Comparison of ENCODE assay signal across 17 cellular contexts in the genomic region with DNA sequence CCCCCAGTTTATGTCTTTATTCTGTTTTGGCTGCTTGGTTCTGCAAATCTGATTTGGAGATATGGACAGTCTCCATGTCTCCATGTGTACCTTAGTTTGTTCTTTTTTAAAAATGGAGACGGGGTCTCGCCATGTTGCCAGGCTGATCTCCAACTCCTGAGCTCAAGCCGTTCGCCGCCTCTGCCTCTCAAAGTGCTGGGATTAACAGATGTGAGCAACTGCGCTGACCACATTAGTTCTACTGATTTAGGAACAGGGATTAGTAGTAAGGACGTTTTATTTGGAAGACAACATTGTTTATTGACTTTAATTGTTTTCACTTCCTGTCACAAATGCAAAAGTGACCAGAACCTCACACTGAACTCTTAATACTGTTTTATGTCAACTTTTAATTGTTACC. TPM values are rescaled to one million over a fixed set of nuclear protein-coding genes. Genes with fewer than 3 reads are reported as not detected.
DNase-seq lines count a peak whose midpoint lies in the region; ATAC-seq and TF ChIP-seq lines count a peak whose summit lies in the region.
"Had no signal": no experiment of that assay in that cellular context is flagged by ENCODE, and none has a peak within 500 bp of the region (broad histone marks: within the 10 kb centered on the region; RNA-seq: fewer than 3 reads in every experiment).

No MANE protein-coding gene starts in this region.

- no peaks in the 10 kb centered on the region for H3K27me3 ChIP-seq in CD4-positive, alpha-beta T cell (ENCODE audit: control insufficient read depth, insufficient read depth, low read length)
- H3K27me3 ChIP-seq in GM23338 (ENCODE audit: insufficient read depth): no peaks in the 10 kb centered on the region

- peaks cover 100% of the 10 kb centered on the region for H3K79me2 ChIP-seq in GM23338 (replicated peaks; ENCODE audit: insufficient read depth)

- peak overlapping the region; percentile 4; the same call in 1 of the 2 replicates for H3K4me2 ChIP-seq in GM23338

- peaks cover 51% of the 10 kb centered on the region for H3K4me1 ChIP-seq in GM23338 (ENCODE audit: insufficient read depth)

- H3K36me3 ChIP-seq in GM23338 (ENCODE audit: insufficient read depth): no peaks in the 10 kb centered on the region

- no peak for DNase-seq in CD4-positive, alpha-beta T cell
- no peak for DNase-seq in GM23338 (ENCODE audit: low spot score)
- no peak for DNase-seq in central memory CD8-positive, alpha-beta T cell (ENCODE audit: low spot score in 2 of 2)
- DNase-seq in natural killer cell: no peak
- DNase-seq in DMS114 treated with DMSO at 0.1 percent for 48 hours (lab: John Stamatoyannopoulos, UW; ENCODE audit: unreplicated experiment): no peak
- no peak for DNase-seq in endothelial cell (ENCODE audit: low spot score)
- DNase-seq in activated T-helper 1 cell treated with anti-CD3 and anti-CD28 coated beads, Interleukin-12 subunit alpha, Interleukin-12 subunit beta, Interleukin-2, Interleukin-4 antibody, amounts not matched to agents 30 ng/mL and 10 ng/mL and 1 ng/mL, durations not matched to agents 14 hours and 24 hours and 36 hours (ENCODE audit: low spot score): no peak
- DNase-seq: DMS153, EL, IMR-90, Kasumi-1, NCI-H1417, NCI-H2029 treated with DMSO at 0.1 percent for 48 hours, NCI-H524 treated with DMSO at 0.1 percent for 48 hours, RPMI8226 had no signal

- no peaks in the 10 kb centered on the region for H3K9me3 ChIP-seq in CD4-positive, alpha-beta T cell (ENCODE audit: control insufficient read depth, low read length)

- H3K9me2 ChIP-seq in GM23338 (ENCODE audit: insufficient read depth): no peaks in the 10 kb centered on the region

- peaks cover 93% of the 10 kb centered on the region for H4K20me1 ChIP-seq in GM23338 (replicated peaks; ENCODE audit: insufficient read depth)

- H3K4me3 Mint-ChIP-seq in CD4-positive, alpha-beta T cell: no peak overlapping the region
- H3K4me3 Mint-ChIP-seq in GM23338: no peak overlapping the region; the same call in 2 of the 3 replicates
- peak overlapping the region; percentile 36 for H3K4me3 Mint-ChIP-seq in central memory CD8-positive, alpha-beta T cell
- H3K4me3 Mint-ChIP-seq in natural killer cell: peak overlapping the region; percentile 29
- H3K4me3 Mint-ChIP-seq in endothelial cell (ENCODE audit: unreplicated experiment): no peak overlapping the region
- H3K4me3 Mint-ChIP-seq in activated T-helper 1 cell treated with anti-CD3 and anti-CD28 coated beads, Interleukin-12 subunit alpha, Interleukin-12 subunit beta, Interleukin-2, Interleukin-4 antibody, amounts not matched to agents 30 ng/mL and 10 ng/mL and 1 ng/mL, durations not matched to agents 14 hours and 24 hours and 36 hours: no peak overlapping the region
- H3K4me3 Mint-ChIP-seq: B cell had no signal

- intact Hi-C loops in CD4-positive, alpha-beta T cell (cut with DNase I, micrococcal nuclease): no loop called here
- intact Hi-C loops in natural killer cell (cut with micrococcal nuclease): no loop called here
- intact Hi-C loops in activated T-helper 1 cell treated with anti-CD3 and anti-CD28 coated beads, Interleukin-12 subunit alpha, Interleukin-12 subunit beta, Interleukin-2, Interleukin-4 antibody, amounts not matched to agents 30 ng/mL and 10 ng/mL and 1 ng/mL, durations not matched to agents 14 hours and 24 hours and 36 hours (cut with micrococcal nuclease): loop anchor here (5.0 kb wide), 1 partner anchor 73 kb away; no protein-coding TSS in a partner anchor

- H3K36me3 Mint-ChIP-seq in CD4-positive, alpha-beta T cell (ENCODE audit: low read depth): peaks cover 48% of the 10 kb centered on the region
- peaks cover 48% of the 10 kb centered on the region for H3K36me3 Mint-ChIP-seq in GM23338 (ENCODE audit: low read depth)
- no peaks in the 10 kb centered on the region for H3K36me3 Mint-ChIP-seq in central memory CD8-positive, alpha-beta T cell (ENCODE audit: insufficient read depth)
- no peaks in the 10 kb centered on the region for H3K36me3 Mint-ChIP-seq in natural killer cell
- peaks cover 4% of the 10 kb centered on the region for H3K36me3 Mint-ChIP-seq in endothelial cell (ENCODE audit: low read depth, unreplicated experiment)
- peaks cover 28% of the 10 kb centered on the region for H3K36me3 Mint-ChIP-seq in activated T-helper 1 cell treated with anti-CD3 and anti-CD28 coated beads, Interleukin-12 subunit alpha, Interleukin-12 subunit beta, Interleukin-2, Interleukin-4 antibody, amounts not matched to agents 30 ng/mL and 10 ng/mL and 1 ng/mL, durations not matched to agents 14 hours and 24 hours and 36 hours (ENCODE audit: low read depth)

- H3K9me3 Mint-ChIP-seq in CD4-positive, alpha-beta T cell: no peaks in the 10 kb centered on the region
- H3K9me3 Mint-ChIP-seq in GM23338 (no peaks in the 10 kb centered on the region; the same call in 2 of the 3 replicates), natural killer cell (no peaks in the 10 kb centered on the region), endothelial cell (ENCODE audit: unreplicated experiment) (no peaks in the 10 kb centered on the region)
- H3K9me3 Mint-ChIP-seq in central memory CD8-positive, alpha-beta T cell: no peaks in the 10 kb centered on the region
- no peaks in the 10 kb centered on the region for H3K9me3 Mint-ChIP-seq in activated T-helper 1 cell treated with anti-CD3 and anti-CD28 coated beads, Interleukin-12 subunit alpha, Interleukin-12 subunit beta, Interleukin-2, Interleukin-4 antibody, amounts not matched to agents 30 ng/mL and 10 ng/mL and 1 ng/mL, durations not matched to agents 14 hours and 24 hours and 36 hours

- peak overlapping the region; percentile 29 for H3K27ac Mint-ChIP-seq in CD4-positive, alpha-beta T cell
- H3K27ac Mint-ChIP-seq in GM23338: peak overlapping the region; percentile 89
- H3K27ac Mint-ChIP-seq in central memory CD8-positive, alpha-beta T cell (ENCODE audit: low read depth): no peak overlapping the region
- peak overlapping the region; percentile 37 to 61 for H3K27ac Mint-ChIP-seq in natural killer cell
- no peak overlapping the region for H3K27ac Mint-ChIP-seq in endothelial cell (ENCODE audit: unreplicated experiment)
- H3K27ac Mint-ChIP-seq in activated T-helper 1 cell treated with anti-CD3 and anti-CD28 coated beads, Interleukin-12 subunit alpha, Interleukin-12 subunit beta, Interleukin-2, Interleukin-4 antibody, amounts not matched to agents 30 ng/mL and 10 ng/mL and 1 ng/mL, durations not matched to agents 14 hours and 24 hours and 36 hours: no peak overlapping the region
- H3K27ac Mint-ChIP-seq: B cell had no signal

- no peak overlapping the region for H3K4me3 ChIP-seq in GM23338

- POLR2A ChIA-PET in CD4-positive, alpha-beta T cell (lab: Charles Lee): no interaction called here

- CTCF ChIA-PET in CD4-positive, alpha-beta T cell (lab: Charles Lee): no interaction called here

- no peak overlapping the region for H3K27ac ChIP-seq in CD4-positive, alpha-beta T cell (ENCODE audit: low read depth, low read length)
- H3K27ac ChIP-seq in GM23338 (ENCODE audit: low read depth): no peak overlapping the region

- H2AFZ ChIP-seq in GM23338: no peak overlapping the region

- ATAC-seq in CD4-positive, alpha-beta T cell (ENCODE audit: poor library complexity): no peak
- ATAC-seq in GM23338: no peak
- no peak for ATAC-seq in central memory CD8-positive, alpha-beta T cell (replicated peaks; ENCODE audit: extremely low read depth, poor library complexity, severe bottlenecking)
- ATAC-seq in natural killer cell: no peak
- ATAC-seq: HCT116 had no signal

- no peaks in the 10 kb centered on the region for H3F3A ChIP-seq in GM23338 (replicated peaks; ENCODE audit: low read depth)

- H3K4me1 Mint-ChIP-seq in CD4-positive, alpha-beta T cell (ENCODE audit: low read depth): peaks cover 92% of the 10 kb centered on the region
- H3K4me1 Mint-ChIP-seq in GM23338 (peaks cover 74% of the 10 kb centered on the region), natural killer cell (peaks cover 74 to 81% of the 10 kb centered on the region in 2 donors), endothelial cell (ENCODE audit: unreplicated experiment) (peaks cover 21% of the 10 kb centered on the region)
- H3K4me1 Mint-ChIP-seq in central memory CD8-positive, alpha-beta T cell: peaks cover 64% of the 10 kb centered on the region
- H3K4me1 Mint-ChIP-seq in activated T-helper 1 cell treated with anti-CD3 and anti-CD28 coated beads, Interleukin-12 subunit alpha, Interleukin-12 subunit beta, Interleukin-2, Interleukin-4 antibody, amounts not matched to agents 30 ng/mL and 10 ng/mL and 1 ng/mL, durations not matched to agents 14 hours and 24 hours and 36 hours (ENCODE audit: low read depth): peaks cover 58% of the 10 kb centered on the region

- no peaks in the 10 kb centered on the region for H3K27me3 Mint-ChIP-seq in CD4-positive, alpha-beta T cell
- no peaks in the 10 kb centered on the region for H3K27me3 Mint-ChIP-seq in GM23338 (ENCODE audit: insufficient read depth, low read depth, poor library complexity)
- H3K27me3 Mint-ChIP-seq in central memory CD8-positive, alpha-beta T cell: no peaks in the 10 kb centered on the region
- no peaks in the 10 kb centered on the region for H3K27me3 Mint-ChIP-seq in natural killer cell (ENCODE audit: low read depth in 2 of 2)
- H3K27me3 Mint-ChIP-seq in endothelial cell (ENCODE audit: unreplicated experiment): no peaks in the 10 kb centered on the region
- no peaks in the 10 kb centered on the region for H3K27me3 Mint-ChIP-seq in activated T-helper 1 cell treated with anti-CD3 and anti-CD28 coated beads, Interleukin-12 subunit alpha, Interleukin-12 subunit beta, Interleukin-2, Interleukin-4 antibody, amounts not matched to agents 30 ng/mL and 10 ng/mL and 1 ng/mL, durations not matched to agents 14 hours and 24 hours and 36 hours (ENCODE audit: insufficient read depth)
- H3K27me3 Mint-ChIP-seq: B cell had no signal

- no peak for TF ChIP-seq CTCF in CD4-positive, alpha-beta T cell (IDR thresholded peaks at IDR 0.05)
- TF ChIP-seq CTCF in GM23338 (conservative IDR thresholded peaks at IDR 0.05; ENCODE audit: low read depth in 2 of 2) (no peak), natural killer cell (IDR thresholded peaks at IDR 0.05) (no peak), endothelial cell (IDR thresholded peaks at IDR 0.05; ENCODE audit: unreplicated experiment) (no peak)

TF ChIP-seq in GM23338, 12 proteins besides CTCF, POLR2A, EP300 and RAD21 (continues in another document):
- TF ChIP-seq EZH2 (IDR thresholded peaks at IDR 0.05; ENCODE audit: low read depth, unreplicated experiment): no peak
- no peak for TF ChIP-seq POLR2AphosphoS5 (IDR thresholded peaks at IDR 0.05; ENCODE audit: low read depth)

RNA-seq across cellular contexts. Expression of a gene that starts 14.7 kb away (rescaled TPM):
- 10 to 100 TPM; 42.9 to 44.8 TPM for total RNA-seq in CD4-positive, alpha-beta T cell
- 48.1 and 48.9 TPM in 2 replicates for total RNA-seq in GM23338 (2014; rRNA removed; shearing (Covaris generic))
- 37.1 and 39.3 TPM in 2 replicates for polyA plus RNA-seq in GM23338 (2016; fragmentation: Nextera tagmentation; extraction: Ambion mirVana)
- total RNA-seq in natural killer cell (10 to 100 TPM; 57.1 to 79.5 (median 61.8) TPM), endothelial cell (ENCODE audit: unreplicated experiment) (37.6 TPM)
- 53.9 and 58.1 TPM in 2 replicates for total RNA-seq in activated T-helper 1 cell treated with anti-CD3 and anti-CD28 coated beads, Interleukin-12 subunit alpha, Interleukin-12 subunit beta, Interleukin-2, Interleukin-4 antibody, amounts not matched to agents 30 ng/mL and 10 ng/mL and 1 ng/mL, durations not matched to agents 14 hours and 24 hours and 36 hours

Comparison
In these comparisons a context has a peak if more than half of its experiments do, and no peak if none do; other contexts are left out.
1. H3K27ac Mint-ChIP-seq: peak in CD4-positive, alpha-beta T cell (single experiment), GM23338 (single experiment) and natural killer cell (2 of 2); none in central memory CD8-positive, alpha-beta T cell (single experiment), endothelial cell (single experiment) and activated T-helper 1 cell treated with anti-CD3 and anti-CD28 coated beads, Interleukin-12 subunit alpha, Interleukin-12 subunit beta, Interleukin-2, Interleukin-4 antibody, amounts not matched to agents 30 ng/mL and 10 ng/mL and 1 ng/mL, durations not matched to agents 14 hours and 24 hours and 36 hours (single experiment).
2. H3K4me3 Mint-ChIP-seq: peak in central memory CD8-positive, alpha-beta T cell (single experiment) and natural killer cell (single experiment); none in CD4-positive, alpha-beta T cell (single experiment), GM23338 (single experiment), endothelial cell (single experiment) and activated T-helper 1 cell treated with anti-CD3 and anti-CD28 coated beads, Interleukin-12 subunit alpha, Interleukin-12 subunit beta, Interleukin-2, Interleukin-4 antibody, amounts not matched to agents 30 ng/mL and 10 ng/mL and 1 ng/mL, durations not matched to agents 14 hours and 24 hours and 36 hours (single experiment).